24 cellular contexts compared by ENCODE assay signal in genomic region chrX:43581167-43581566, GRCh38.
DNase-seq lines count a peak whose midpoint lies in the region; ATAC-seq and TF ChIP-seq lines count a peak whose summit lies in the region.
"Had no signal": no experiment of that assay in that cellular context is flagged by ENCODE, and none has a peak within 500 bp of the region (broad histone marks: within the 10 kb centered on the region; RNA-seq: fewer than 3 reads in every experiment).

No MANE protein-coding gene starts in this region.

- H4K20me1 ChIP-seq in osteoblast (ENCODE audit: insufficient read depth, low read length), result no peaks in the 10 kb centered on the region

- H3K9me3 ChIP-seq in breast epithelium (no peaks in the 10 kb centered on the region), thymus (ENCODE audit: control insufficient read depth) (no peaks in the 10 kb centered on the region), osteoblast (ENCODE audit: low read depth, low read length) (no peaks in the 10 kb centered on the region), stomach (no peaks in the 10 kb centered on the region)
- H3K9me3 ChIP-seq: BE2C had no signal

- H2AFZ ChIP-seq in osteoblast (ENCODE audit: low read length), result no peak overlapping the region

- H3K27me3 ChIP-seq in breast epithelium (peaks cover 0 to 39% of the 10 kb centered on the region in 2 donors), foreskin keratinocyte (no peaks in the 10 kb centered on the region), thymus (ENCODE audit: control insufficient read depth, insufficient read depth) (no peaks in the 10 kb centered on the region), osteoblast (ENCODE audit: insufficient read depth, low read length) (no peaks in the 10 kb centered on the region), stomach (no peaks in the 10 kb centered on the region)
- H3K27me3 ChIP-seq: BE2C had no signal

- no peaks in the 10 kb centered on the region for H3K79me2 ChIP-seq in osteoblast (ENCODE audit: insufficient read depth, low read length)

- DNase-seq in breast epithelium (ENCODE audit: low spot score in 2 of 2), result peak in 1 of 2 donors; percentile 29
- peak; percentile 64 for DNase-seq in epithelial cell of prostate (ENCODE audit: low read depth, low spot score)
- DNase-seq in foreskin keratinocyte, result peak; percentile 64 to 82
- no peak for DNase-seq in osteoblast (ENCODE audit: insufficient read length, low spot score, missing footprints)
- no peak for DNase-seq in SKM-1 treated with dmso at 0.1 percent for 144 hours (lab: John Stamatoyannopoulos, UW; ENCODE audit: unreplicated experiment)
- DNase-seq in stomach, result no peak
- DNase-seq in HPDE6-E6E7 (ENCODE audit: extremely low spot score), result no peak
- DNase-seq: ACHN; BE2C; C1 segment of cervical spinal cord; CD4-positive, CD25-positive, alpha-beta regulatory T cell; CD8-positive, alpha-beta memory T cell; COR-L47; DMS 273 treated with DMSO at 0.1 percent for 48 hours; DMS53; DND-41; EL; GOT3; H7; HFFc6 had no signal

- no peak for TF ChIP-seq POLR2A in breast epithelium (IDR thresholded peaks at IDR 0.05)
- no peak for TF ChIP-seq POLR2A in stomach (IDR thresholded peaks at IDR 0.05)

- H3K27ac ChIP-seq in breast epithelium (peak overlapping the region; percentile 43 to 49), epithelial cell of prostate (peak overlapping the region; percentile 88), foreskin keratinocyte (peak overlapping the region; percentile 81), thymus (ENCODE audit: low read depth) (peak overlapping the region; percentile 31), osteoblast (ENCODE audit: low read depth, low read length) (no peak overlapping the region), stomach (no peak overlapping the region)
- H3K27ac ChIP-seq: HL-60 had no signal

- H3K4me3 ChIP-seq in breast epithelium, result no peak overlapping the region
- H3K4me3 ChIP-seq in thymus (ENCODE audit: low read length), result no peak overlapping the region
- no peak overlapping the region for H3K4me3 ChIP-seq in osteoblast (ENCODE audit: insufficient read depth, low read length)
- H3K4me3 ChIP-seq in stomach, result no peak overlapping the region
- H3K4me3 ChIP-seq: GM12878 had no signal

- no peak for TF ChIP-seq EP300 in stomach (IDR thresholded peaks at IDR 0.05)

- 87% methylated on average over 2 of the region's 2 CpGs for WGBS in thymus
- 55 to 86% (median 80%) methylated on average over 2 of the region's 2 CpGs for WGBS in stomach, 5 donors

- peak; percentile 74 for ATAC-seq in foreskin keratinocyte
- ATAC-seq: GM12878, HCT116 had no signal

- H3K4me1 ChIP-seq in breast epithelium (peaks cover 0 to 4% of the 10 kb centered on the region in 2 donors), foreskin keratinocyte (peaks cover 38% of the 10 kb centered on the region), thymus (ENCODE audit: control insufficient read depth, insufficient read depth, low read length) (no peaks in the 10 kb centered on the region), osteoblast (ENCODE audit: insufficient read depth, low read length) (no peaks in the 10 kb centered on the region), stomach (no peaks in the 10 kb centered on the region)
- H3K4me1 ChIP-seq: BE2C had no signal

- intact Hi-C loops in breast epithelium (cut with DNase I; ENCODE audit: low total_unique reads) (no loop called here), stomach (cut with DNase I; ENCODE audit: low total_unique reads) (no loop called here)

- TF ChIP-seq CTCF in breast epithelium (IDR thresholded peaks at IDR 0.05) (no peak), foreskin keratinocyte (conservative IDR thresholded peaks at IDR 0.05) (no peak), osteoblast (IDR thresholded peaks at IDR 0.05; ENCODE audit: extremely low read depth, low read depth, low read length) (no peak), stomach (IDR thresholded peaks at IDR 0.05) (no peak)

- H3K36me3 ChIP-seq in breast epithelium (no peaks in the 10 kb centered on the region), thymus (ENCODE audit: control insufficient read depth, insufficient read depth) (no peaks in the 10 kb centered on the region), osteoblast (ENCODE audit: insufficient read depth, low read length) (no peaks in the 10 kb centered on the region), stomach (no peaks in the 10 kb centered on the region)
- H3K36me3 ChIP-seq: BE2C had no signal

- no peak overlapping the region for H3K4me2 ChIP-seq in osteoblast (ENCODE audit: insufficient read depth, low read length)

Comparison
In these comparisons a context has a peak if more than half of its experiments do, and no peak if none do; other contexts are left out.
1. DNase-seq: peak in epithelial cell of prostate (single experiment) and foreskin keratinocyte (2 of 2); none in osteoblast (single experiment), SKM-1 treated with dmso at 0.1 percent for 144 hours (single experiment), stomach (single experiment) and HPDE6-E6E7 (single experiment).
2. H3K27ac ChIP-seq: peak in breast epithelium (2 of 2), epithelial cell of prostate (single experiment), foreskin keratinocyte (single experiment) and thymus (single experiment); none in osteoblast (single experiment) and stomach (0 of 5).